34 cellular contexts compared by ENCODE assay signal in genomic region chr18:9216459-9216858, GRCh38.
"Had no signal": no experiment of that assay in that cellular context is flagged by ENCODE, and none has a peak within 500 bp of the region (broad histone marks: within the 10 kb centered on the region; RNA-seq: fewer than 3 reads in every experiment).

No MANE protein-coding gene starts in this region.

- H3K27me3 Mint-ChIP-seq: activated B cell treated with CpG ODN at 0.5 μM for 24 hours; activated CD4-positive, alpha-beta memory T cell treated with anti-CD3 and anti-CD28 coated beads, Interleukin-2, amount 10 ng/mL, durations not matched to agents 7 days and 5 days; activated CD4-positive, alpha-beta T cell treated with anti-CD3 and anti-CD28 coated beads, Interleukin-2, amount 10 ng/mL, durations not matched to agents 7 days and 5 days; activated CD8-positive, alpha-beta memory T cell treated with anti-CD3 and anti-CD28 coated beads, Interleukin-2, amount 10 ng/mL, durations not matched to agents 7 days and 5 days; activated naive CD4-positive, alpha-beta T cell treated with anti-CD3 and anti-CD28 coated beads, Interleukin-2, amount 10 ng/mL, durations not matched to agents 7 days and 5 days; activated naive CD4-positive, alpha-beta T cell treated with anti-CD3 and anti-CD28 coated beads, Interleukin-2, amount 50 U/mL, for 24 hours; activated naive CD8-positive, alpha-beta T cell treated with anti-CD3 and anti-CD28 coated beads for 36 hours; brain; central memory CD8-positive, alpha-beta T cell had no signal

- DNase-seq: activated B cell treated with CpG ODN at 0.5 μM for 24 hours; activated CD4-positive, alpha-beta memory T cell treated with anti-CD3 and anti-CD28 coated beads, Interleukin-2, amount 10 ng/mL, durations not matched to agents 7 days and 5 days; activated CD4-positive, alpha-beta T cell treated with anti-CD3 and anti-CD28 coated beads for 48 hours; activated CD4-positive, alpha-beta T cell treated with anti-CD3 and anti-CD28 coated beads, Interleukin-2, amount 10 ng/mL, durations not matched to agents 7 days and 5 days; activated CD4-positive, alpha-beta T cell treated with anti-CD3 and anti-CD28 coated beads, Interleukin-2, amount 50 U/mL, for 48 hours; activated CD4-positive, CD25-positive, alpha-beta regulatory T cell treated with anti-CD3 and anti-CD28 coated beads, Interleukin-2, amount 50 U/mL, for 72 hours; activated CD8-positive, alpha-beta memory T cell treated with anti-CD3 and anti-CD28 coated beads for 24 hours; activated CD8-positive, alpha-beta memory T cell treated with anti-CD3 and anti-CD28 coated beads, Interleukin-2, amount 10 ng/mL, durations not matched to agents 7 days and 5 days; activated CD8-positive, alpha-beta memory T cell treated with anti-CD3 and anti-CD28 coated beads, Interleukin-2, amount 50 U/mL, for 48 hours; activated CD8-positive, alpha-beta T cell treated with anti-CD3 and anti-CD28 coated beads, Interleukin-2, amount 10 ng/mL, durations not matched to agents 7 days and 5 days; activated effector memory CD4-positive, alpha-beta T cell treated with Interleukin-2 at 50 U/mL for 16 hours; activated gamma-delta T cell; activated naive CD4-positive, alpha-beta T cell treated with anti-CD3 and anti-CD28 coated beads, Interleukin-2, amount 10 ng/mL, durations not matched to agents 7 days and 5 days; activated naive CD4-positive, alpha-beta T cell treated with Interleukin-2 at 50 U/mL for 16 hours; activated naive CD8-positive, alpha-beta T cell treated with anti-CD3 and anti-CD28 coated beads for 36 hours; activated T-cell treated with anti-CD3 and anti-CD28 coated beads, Interleukin-2, amount 50 U/mL, for 4 hours; amygdala; anterior cingulate cortex; caudate nucleus; cerebellar nuclear complex; T-helper 1 cell; T-helper 2 cell; T-helper 9 cell had no signal

- H3K9me3 Mint-ChIP-seq: activated B cell treated with CpG ODN at 0.5 μM for 24 hours; activated CD4-positive, alpha-beta memory T cell treated with anti-CD3 and anti-CD28 coated beads, Interleukin-2, amount 10 ng/mL, durations not matched to agents 7 days and 5 days; activated CD4-positive, alpha-beta T cell treated with anti-CD3 and anti-CD28 coated beads, Interleukin-2, amount 10 ng/mL, durations not matched to agents 7 days and 5 days; activated naive CD4-positive, alpha-beta T cell treated with anti-CD3 and anti-CD28 coated beads, Interleukin-2, amount 10 ng/mL, durations not matched to agents 7 days and 5 days; activated naive CD4-positive, alpha-beta T cell treated with anti-CD3 and anti-CD28 coated beads, Interleukin-2, amount 50 U/mL, for 24 hours; activated naive CD8-positive, alpha-beta T cell treated with anti-CD3 and anti-CD28 coated beads for 36 hours; activated T-cell treated with anti-CD3 and anti-CD28 coated beads, Interleukin-2, amount 50 U/mL, for 4 hours; activated T-helper 2 cell treated with anti-CD3 and anti-CD28 coated beads, Interferon-gamma antibody, Interleukin-2, Interleukin-4, amounts not matched to agents 10 μg/mL and 5 μg/mL and 100 μg/mL, durations not matched to agents 14 hours and 24 hours and 36 hours; central memory CD8-positive, alpha-beta T cell; T-helper 1 cell treated with Interleukin-12 subunit alpha and Interleukin-12 subunit beta and Interleukin-4 antibody, amounts not matched to agents 30 μg/mL and 1 μg/mL, for 36 hours; T-helper 2 cell treated with Interferon-gamma antibody and Interleukin-4, amounts not matched to agents 5 μg/mL and 100 μg/mL, for 36 hours had no signal

- H3K27ac ChIP-seq: ascending aorta, cardiac muscle cell, VCaP had no signal

- H3K4me3 ChIP-seq: ascending aorta, cardiac muscle cell had no signal

- H3K27ac Mint-ChIP-seq: activated B cell treated with CpG ODN at 0.5 μM for 24 hours; activated CD4-positive, alpha-beta memory T cell treated with anti-CD3 and anti-CD28 coated beads, Interleukin-2, amount 10 ng/mL, durations not matched to agents 7 days and 5 days; activated CD4-positive, alpha-beta T cell treated with anti-CD3 and anti-CD28 coated beads, Interleukin-2, amount 10 ng/mL, durations not matched to agents 7 days and 5 days; activated CD8-positive, alpha-beta memory T cell treated with anti-CD3 and anti-CD28 coated beads, Interleukin-2, amount 10 ng/mL, durations not matched to agents 7 days and 5 days; activated CD8-positive, alpha-beta T cell treated with anti-CD3 and anti-CD28 coated beads, Interleukin-2, amount 10 ng/mL, durations not matched to agents 7 days and 5 days; activated naive CD4-positive, alpha-beta T cell treated with anti-CD3 and anti-CD28 coated beads, Interleukin-2, amount 10 ng/mL, durations not matched to agents 7 days and 5 days; activated naive CD4-positive, alpha-beta T cell treated with anti-CD3 and anti-CD28 coated beads, Interleukin-2, amount 50 U/mL, for 24 hours; activated naive CD8-positive, alpha-beta T cell treated with anti-CD3 and anti-CD28 coated beads for 36 hours; activated T-helper 2 cell treated with anti-CD3 and anti-CD28 coated beads, Interferon-gamma antibody, Interleukin-2, Interleukin-4, amounts not matched to agents 10 μg/mL and 5 μg/mL and 100 μg/mL, durations not matched to agents 14 hours and 24 hours and 36 hours; brain; T-helper 1 cell treated with Interleukin-12 subunit alpha and Interleukin-12 subunit beta and Interleukin-4 antibody, amounts not matched to agents 30 μg/mL and 1 μg/mL, for 36 hours; T-helper 2 cell treated with Interferon-gamma antibody and Interleukin-4, amounts not matched to agents 5 μg/mL and 100 μg/mL, for 36 hours had no signal

- ATAC-seq: activated CD8-positive, alpha-beta memory T cell treated with anti-CD3 and anti-CD28 coated beads, Interleukin-2, amount 10 ng/mL, durations not matched to agents 7 days and 5 days; activated CD8-positive, alpha-beta T cell treated with anti-CD3 and anti-CD28 coated beads, Interleukin-2, amount 10 ng/mL, durations not matched to agents 7 days and 5 days; activated T-cell treated with anti-CD3 and anti-CD28 coated beads, Interleukin-2, amount 50 U/mL, for 4 hours had no signal

- H3K27me3 ChIP-seq: ascending aorta, cardiac muscle cell had no signal

- H3K4me1 ChIP-seq: ascending aorta had no signal

- H3K4me3 Mint-ChIP-seq: activated B cell treated with CpG ODN at 0.5 μM for 24 hours; activated CD4-positive, alpha-beta memory T cell treated with anti-CD3 and anti-CD28 coated beads, Interleukin-2, amount 10 ng/mL, durations not matched to agents 7 days and 5 days; activated CD4-positive, alpha-beta T cell treated with anti-CD3 and anti-CD28 coated beads, Interleukin-2, amount 10 ng/mL, durations not matched to agents 7 days and 5 days; activated CD8-positive, alpha-beta memory T cell treated with anti-CD3 and anti-CD28 coated beads, Interleukin-2, amount 10 ng/mL, durations not matched to agents 7 days and 5 days; activated CD8-positive, alpha-beta T cell treated with anti-CD3 and anti-CD28 coated beads, Interleukin-2, amount 10 ng/mL, durations not matched to agents 7 days and 5 days; activated naive CD4-positive, alpha-beta T cell treated with anti-CD3 and anti-CD28 coated beads, Interleukin-2, amount 10 ng/mL, durations not matched to agents 7 days and 5 days; activated naive CD4-positive, alpha-beta T cell treated with anti-CD3 and anti-CD28 coated beads, Interleukin-2, amount 50 U/mL, for 24 hours; activated naive CD8-positive, alpha-beta T cell treated with anti-CD3 and anti-CD28 coated beads for 36 hours; activated T-cell treated with anti-CD3 and anti-CD28 coated beads, Interleukin-2, amount 50 U/mL, for 4 hours; brain; central memory CD8-positive, alpha-beta T cell; T-helper 1 cell treated with Interleukin-12 subunit alpha and Interleukin-12 subunit beta and Interleukin-4 antibody, amounts not matched to agents 30 μg/mL and 1 μg/mL, for 36 hours; T-helper 2 cell treated with Interferon-gamma antibody and Interleukin-4, amounts not matched to agents 5 μg/mL and 100 μg/mL, for 36 hours had no signal

- H3K9me3 ChIP-seq: ascending aorta had no signal

- H3K4me1 Mint-ChIP-seq: brain had no signal

- FAIRE-seq: bronchial epithelial cell, TTC549 had no signal
